In genomic region chr16:89015271-89015859, GRCh38 we compare ENCODE assay signal across 22 cellular contexts. TPM values are rescaled to one million over a fixed set of nuclear protein-coding genes. Genes with fewer than 3 reads are reported as not detected.
"Had no signal": no experiment of that assay in that cellular context is flagged by ENCODE, and none has a peak within 500 bp of the region (broad histone marks: within the 10 kb centered on the region; RNA-seq: fewer than 3 reads in every experiment).

No MANE protein-coding gene starts in this region.

- ATAC-seq: activated CD8-positive, alpha-beta memory T cell treated with anti-CD3 and anti-CD28 coated beads, Interleukin-2, amount 10 ng/mL, durations not matched to agents 7 days and 5 days; activated T-helper 17 cell treated with anti-CD3 and anti-CD28 coated beads, Interleukin-2, amount 50 U/mL, for 72 hours; left lung; sciatic nerve had no signal

- H3K27ac Mint-ChIP-seq: activated CD4-positive, alpha-beta memory T cell treated with anti-CD3 and anti-CD28 coated beads, Interleukin-2, amount 10 ng/mL, durations not matched to agents 7 days and 5 days; activated CD8-positive, alpha-beta memory T cell treated with anti-CD3 and anti-CD28 coated beads, Interleukin-2, amount 10 ng/mL, durations not matched to agents 7 days and 5 days; activated naive CD8-positive, alpha-beta T cell treated with anti-CD3 and anti-CD28 coated beads, Interleukin-2, amount 10 ng/mL, durations not matched to agents 7 days and 5 days; activated T-helper 17 cell treated with anti-CD3 and anti-CD28 coated beads, Interleukin-2, amount 50 U/mL, for 72 hours; nephron progenitor cell had no signal

- H3K9me3 Mint-ChIP-seq: activated CD4-positive, alpha-beta memory T cell treated with anti-CD3 and anti-CD28 coated beads, Interleukin-2, amount 10 ng/mL, durations not matched to agents 7 days and 5 days; activated T-helper 17 cell treated with anti-CD3 and anti-CD28 coated beads, Interleukin-2, amount 50 U/mL, for 72 hours had no signal

- H3K4me1 Mint-ChIP-seq: nephron progenitor cell had no signal

- DNase-seq: activated CD4-positive, alpha-beta memory T cell treated with anti-CD3 and anti-CD28 coated beads, Interleukin-2, amount 10 ng/mL, durations not matched to agents 7 days and 5 days; activated CD4-positive, alpha-beta T cell treated with anti-CD3 and anti-CD28 coated beads for 48 hours; activated CD4-positive, CD25-positive, alpha-beta regulatory T cell; activated CD8-positive, alpha-beta memory T cell treated with anti-CD3 and anti-CD28 coated beads, Interleukin-2, amount 10 ng/mL, durations not matched to agents 7 days and 5 days; activated naive CD4-positive, alpha-beta T cell treated with Interleukin-2 at 50 U/mL for 16 hours; activated naive CD8-positive, alpha-beta T cell treated with anti-CD3 and anti-CD28 coated beads, Interleukin-2, amount 10 ng/mL, durations not matched to agents 7 days and 5 days; amygdala; central memory CD4-positive, alpha-beta T cell; colonic mucosa; foreskin melanocyte; glutamatergic neuron; mesendoderm; nephron progenitor cell; stimulated activated CD8-positive, alpha-beta memory T cell treated with anti-CD3 and anti-CD28 coated beads, Interleukin-4, amount 100 ng/mL, for 48 hours; stimulated activated naive CD4-positive, alpha-beta T cell treated with Interleukin-2 at 50 U/mL for 16 hours; substantia nigra; T-helper 1 cell; T-helper 9 cell had no signal

- H3K36me3 Mint-ChIP-seq: activated CD8-positive, alpha-beta memory T cell treated with anti-CD3 and anti-CD28 coated beads, Interleukin-2, amount 10 ng/mL, durations not matched to agents 7 days and 5 days; activated naive CD8-positive, alpha-beta T cell treated with anti-CD3 and anti-CD28 coated beads, Interleukin-2, amount 10 ng/mL, durations not matched to agents 7 days and 5 days; brain had no signal

- H3K4me3 Mint-ChIP-seq: activated CD4-positive, alpha-beta memory T cell treated with anti-CD3 and anti-CD28 coated beads, Interleukin-2, amount 10 ng/mL, durations not matched to agents 7 days and 5 days; activated CD8-positive, alpha-beta memory T cell treated with anti-CD3 and anti-CD28 coated beads, Interleukin-2, amount 10 ng/mL, durations not matched to agents 7 days and 5 days; activated naive CD8-positive, alpha-beta T cell treated with anti-CD3 and anti-CD28 coated beads, Interleukin-2, amount 10 ng/mL, durations not matched to agents 7 days and 5 days; activated T-helper 17 cell treated with anti-CD3 and anti-CD28 coated beads, Interleukin-2, amount 50 U/mL, for 72 hours; brain; nephron progenitor cell had no signal

RNA-seq across cellular contexts. Expression of gene CBFA2T3, which starts 38.4 kb away (rescaled TPM):
- total RNA-seq: activated CD4-positive, alpha-beta memory T cell treated with anti-CD3 and anti-CD28 coated beads, Interleukin-2, amount 10 ng/mL, durations not matched to agents 7 days and 5 days had no signal
